ENCODE assay signal across 1 cellular context in genomic region chr9:77957652-77958051, GRCh38.
TF ChIP-seq lines count a peak whose summit lies in the region.

No MANE protein-coding gene starts in this region.

TF ChIP-seq in H1, 55 proteins besides CTCF, POLR2A, EP300 and RAD21:
- TF ChIP-seq TAF1 (IDR thresholded peaks at IDR 0.05; ENCODE audit: low read depth, low read length) (no peak), MAFK (IDR thresholded peaks at IDR 0.05; ENCODE audit: low read depth, low read length) (no peak), JUND (IDR thresholded peaks at IDR 0.05; ENCODE audit: low read length) (no peak), JUN (IDR thresholded peaks at IDR 0.05; ENCODE audit: low read depth, low read length) (no peak), POLR2AphosphoS5 (IDR thresholded peaks at IDR 0.05; ENCODE audit: low read depth, low read length) (no peak), CBX5 (IDR thresholded peaks at IDR 0.05; ENCODE audit: low read depth, low read length) (no peak), CTBP2 (IDR thresholded peaks at IDR 0.05; ENCODE audit: borderline replicate concordance, insufficient read depth, insufficient read length, low read length) (no peak)
